ENCODE assay signal across 1 cellular context in the genomic region with DNA sequence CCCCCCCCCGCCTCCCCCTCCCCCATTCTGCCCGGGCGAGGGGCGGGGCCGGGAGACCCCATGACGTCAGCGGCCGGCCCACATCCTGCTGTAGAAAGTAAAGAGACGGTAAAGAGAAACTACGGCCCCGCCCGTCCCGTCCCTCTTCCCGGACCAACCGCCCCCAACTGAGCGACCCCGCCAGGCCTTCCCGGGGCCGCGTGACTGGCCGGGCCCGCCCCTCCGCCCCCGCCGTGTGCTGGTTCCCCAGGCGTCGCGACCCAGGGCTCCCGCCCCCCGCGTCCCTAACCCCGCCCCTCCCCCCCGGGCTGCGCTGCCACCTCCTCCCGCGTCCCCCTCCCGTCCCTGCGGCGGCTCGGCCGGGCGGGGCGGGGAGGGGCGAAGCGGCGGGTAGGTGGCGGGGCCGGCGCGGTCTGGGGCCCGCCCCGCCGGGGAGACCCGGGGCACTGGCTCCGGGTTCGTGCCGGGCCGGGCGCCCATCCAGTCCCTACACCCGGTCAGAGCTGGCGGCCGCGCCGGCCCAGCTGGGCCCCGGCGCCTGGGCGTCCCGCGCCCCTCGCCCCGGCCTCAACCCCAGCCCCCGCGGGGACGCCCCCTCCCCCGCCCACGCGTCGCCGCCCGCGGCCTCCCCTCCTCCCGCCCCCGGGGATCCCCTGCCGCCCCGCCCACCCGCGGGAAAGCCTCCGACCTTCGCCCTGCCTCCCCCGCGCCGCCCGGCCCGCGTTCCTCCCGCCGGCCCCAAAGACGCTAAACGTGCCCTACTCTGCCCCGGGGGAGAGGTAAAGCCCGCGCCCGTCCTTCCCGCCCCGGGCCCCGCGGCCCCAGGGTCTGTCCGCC.
TF ChIP-seq lines count a peak whose summit lies in the region.

No MANE protein-coding gene starts in this region.

TF ChIP-seq in HepG2, 621 proteins besides CTCF, POLR2A, EP300 and RAD21 (continued from another document and continues in another):
- TF ChIP-seq TFAP4 (IDR thresholded peaks at IDR 0.05; ENCODE audit: borderline replicate concordance, low read depth) (no peak), NR2F2 (IDR thresholded peaks at IDR 0.05; ENCODE audit: borderline replicate concordance, low read depth) (no peak), CREM (IDR thresholded peaks at IDR 0.05) (peak; percentile 76), CREM (CRISPR knock-in tag; IDR thresholded peaks at IDR 0.05) (no peak), HNF4G (IDR thresholded peaks at IDR 0.05; ENCODE audit: borderline replicate concordance, low read depth, low read length) (peak; percentile 50; the same call in 1 of the 2 replicates), HNF4G (CRISPR knock-in tag; IDR thresholded peaks at IDR 0.05; ENCODE audit: borderline replicate concordance, low read depth) (0 out of 2 replicates have a peak, but pooled peaks have one; percentile 30), NFE2 (CRISPR knock-in tag; IDR thresholded peaks at IDR 0.05) (no peak), ZNF33A (CRISPR knock-in tag; IDR thresholded peaks at IDR 0.05; ENCODE audit: borderline replicate concordance) (no peak), SP5 (CRISPR knock-in tag; IDR thresholded peaks at IDR 0.05; ENCODE audit: borderline replicate concordance, low read depth) (peak; percentile 86), KDM5A (IDR thresholded peaks at IDR 0.05; ENCODE audit: borderline replicate concordance, low read length) (no peak), ZNF34 (CRISPR knock-in tag; IDR thresholded peaks at IDR 0.05; ENCODE audit: borderline replicate concordance) (0 out of 2 replicates have a peak, but pooled peaks have one; percentile 14), ZBTB20 (CRISPR knock-in tag; IDR thresholded peaks at IDR 0.05; ENCODE audit: borderline replicate concordance, low read depth) (no peak), ZNF232 (CRISPR knock-in tag; IDR thresholded peaks at IDR 0.05; ENCODE audit: borderline replicate concordance) (no peak), PRPF4 (IDR thresholded peaks at IDR 0.05; ENCODE audit: low read depth, low read length, poor library complexity, severe bottlenecking) (no peak), ZNF333 (CRISPR knock-in tag; IDR thresholded peaks at IDR 0.05; ENCODE audit: borderline replicate concordance) (no peak), MTF2 (CRISPR knock-in tag; IDR thresholded peaks at IDR 0.05; ENCODE audit: borderline replicate concordance) (no peak), ZNF782 (CRISPR knock-in tag; IDR thresholded peaks at IDR 0.05; ENCODE audit: borderline replicate concordance) (no peak), NCOA2 (CRISPR knock-in tag; IDR thresholded peaks at IDR 0.05) (peak; percentile 47; the same call in 1 of the 2 replicates), NONO (IDR thresholded peaks at IDR 0.05) (no peak), NONO (CRISPR knock-in tag; conservative IDR thresholded peaks at IDR 0.05) (0 out of 2 replicates have a peak, but pooled peaks have one; percentile 24), ZNF83 (CRISPR knock-in tag; IDR thresholded peaks at IDR 0.05; ENCODE audit: borderline replicate concordance) (no peak), ZNF724P (CRISPR knock-in tag; IDR thresholded peaks at IDR 0.05; ENCODE audit: borderline replicate concordance) (no peak), TARDBP (CRISPR knock-in tag; IDR thresholded peaks at IDR 0.05) (no peak), FOXM1 (CRISPR knock-in tag; IDR thresholded peaks at IDR 0.05) (no peak), ZNF142 (CRISPR knock-in tag; IDR thresholded peaks at IDR 0.05) (no peak), PCBP1 (IDR thresholded peaks at IDR 0.05; ENCODE audit: borderline replicate concordance, low read depth, low read length) (no peak), GATA4 (IDR thresholded peaks at IDR 0.05; ENCODE audit: borderline replicate concordance, low read depth) (no peak), HNRNPUL1 (IDR thresholded peaks at IDR 0.05; ENCODE audit: low read depth, low read length) (no peak), ZNF292 (CRISPR knock-in tag; IDR thresholded peaks at IDR 0.05; ENCODE audit: borderline replicate concordance, low read depth) (no peak), ZNF138 (CRISPR knock-in tag; IDR thresholded peaks at IDR 0.05; ENCODE audit: low read depth) (no peak), NR3C1 (CRISPR knock-in tag; IDR thresholded peaks at IDR 0.05) (no peak), ZEB1 (IDR thresholded peaks at IDR 0.05; ENCODE audit: insufficient replicate concordance, low read depth) (no peak), XBP1 (CRISPR knock-in tag; IDR thresholded peaks at IDR 0.05) (no peak), ZNF451 (CRISPR knock-in tag; IDR thresholded peaks at IDR 0.05) (no peak), ZNF790 (CRISPR knock-in tag; IDR thresholded peaks at IDR 0.05; ENCODE audit: borderline replicate concordance) (no peak), TBP (CRISPR knock-in tag; IDR thresholded peaks at IDR 0.05) (no peak), REST (IDR thresholded peaks at IDR 0.05; ENCODE audit: borderline replicate concordance in 1 of 2, low read depth in 1 of 2, low read length in 2 of 2) (no peak), TEAD3 (CRISPR knock-in tag; optimal IDR thresholded peaks at IDR 0.05; ENCODE audit: borderline replicate concordance) (no peak), ZNF512B (CRISPR knock-in tag; IDR thresholded peaks at IDR 0.05; ENCODE audit: borderline replicate concordance) (no peak), PHF21A (CRISPR knock-in tag; IDR thresholded peaks at IDR 0.05) (0 out of 2 replicates have a peak, but pooled peaks have one; percentile 24), NR2C2 (CRISPR knock-in tag; IDR thresholded peaks at IDR 0.05; ENCODE audit: borderline replicate concordance) (no peak), ZNF564 (CRISPR knock-in tag; IDR thresholded peaks at IDR 0.05) (no peak), MEF2D (CRISPR knock-in tag; IDR thresholded peaks at IDR 0.05) (no peak), ZSCAN25 (CRISPR knock-in tag; IDR thresholded peaks at IDR 0.05) (no peak), SMAD9 (CRISPR knock-in tag; IDR thresholded peaks at IDR 0.05) (no peak)
- TF ChIP-seq, protein P1, sequence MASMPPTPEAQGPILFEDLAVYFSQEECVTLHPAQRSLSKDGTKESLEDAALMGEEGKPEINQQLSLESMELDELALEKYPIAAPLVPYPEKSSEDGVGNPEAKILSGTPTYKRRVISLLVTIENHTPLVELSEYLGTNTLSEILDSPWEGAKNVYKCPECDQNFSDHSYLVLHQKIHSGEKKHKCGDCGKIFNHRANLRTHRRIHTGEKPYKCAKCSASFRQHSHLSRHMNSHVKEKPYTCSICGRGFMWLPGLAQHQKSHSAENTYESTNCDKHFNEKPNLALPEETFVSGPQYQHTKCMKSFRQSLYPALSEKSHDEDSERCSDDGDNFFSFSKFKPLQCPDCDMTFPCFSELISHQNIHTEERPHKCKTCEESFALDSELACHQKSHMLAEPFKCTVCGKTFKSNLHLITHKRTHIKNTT (CRISPR knock-in tag; IDR thresholded peaks at IDR 0.05), result no peak
- TF ChIP-seq, protein P2, sequence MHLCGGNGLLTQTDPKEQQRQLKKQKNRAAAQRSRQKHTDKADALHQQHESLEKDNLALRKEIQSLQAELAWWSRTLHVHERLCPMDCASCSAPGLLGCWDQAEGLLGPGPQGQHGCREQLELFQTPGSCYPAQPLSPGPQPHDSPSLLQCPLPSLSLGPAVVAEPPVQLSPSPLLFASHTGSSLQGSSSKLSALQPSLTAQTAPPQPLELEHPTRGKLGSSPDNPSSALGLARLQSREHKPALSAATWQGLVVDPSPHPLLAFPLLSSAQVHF (CRISPR knock-in tag; IDR thresholded peaks at IDR 0.05), result no peak
- TF ChIP-seq, protein P3, sequence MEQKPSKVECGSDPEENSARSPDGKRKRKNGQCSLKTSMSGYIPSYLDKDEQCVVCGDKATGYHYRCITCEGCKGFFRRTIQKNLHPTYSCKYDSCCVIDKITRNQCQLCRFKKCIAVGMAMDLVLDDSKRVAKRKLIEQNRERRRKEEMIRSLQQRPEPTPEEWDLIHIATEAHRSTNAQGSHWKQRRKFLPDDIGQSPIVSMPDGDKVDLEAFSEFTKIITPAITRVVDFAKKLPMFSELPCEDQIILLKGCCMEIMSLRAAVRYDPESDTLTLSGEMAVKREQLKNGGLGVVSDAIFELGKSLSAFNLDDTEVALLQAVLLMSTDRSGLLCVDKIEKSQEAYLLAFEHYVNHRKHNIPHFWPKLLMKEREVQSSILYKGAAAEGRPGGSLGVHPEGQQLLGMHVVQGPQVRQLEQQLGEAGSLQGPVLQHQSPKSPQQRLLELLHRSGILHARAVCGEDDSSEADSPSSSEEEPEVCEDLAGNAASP (CRISPR knock-in tag; IDR thresholded peaks at IDR 0.05; ENCODE audit: borderline replicate concordance), result no peak; the same call in 1 of the 2 replicates
